In genomic region chr7:47384755-47385475, GRCh38 we compare ENCODE assay signal across 21 cellular contexts.
"Had no signal": no experiment of that assay in that cellular context is flagged by ENCODE, and none has a peak within 500 bp of the region (broad histone marks: within the 10 kb centered on the region; RNA-seq: fewer than 3 reads in every experiment).

No MANE protein-coding gene starts in this region.

- H3K4me3 Mint-ChIP-seq: activated CD4-positive, alpha-beta T cell treated with anti-CD3 and anti-CD28 coated beads for 36 hours; activated naive CD8-positive, alpha-beta T cell; stimulated activated naive CD8-positive, alpha-beta T cell treated with anti-CD3 and anti-CD28 coated beads, Interleukin-15, Interleukin-2, amounts not matched to agents 100 ng/mL and 50 ng/mL, for 24 hours; T-helper 17 cell had no signal

- H3K27ac ChIP-seq: cardiac muscle cell, esophagus muscularis mucosa, gastroesophageal sphincter, heart right ventricle, left lung, neutrophil, parathyroid adenoma, suprapubic skin had no signal

- H3K27me3 Mint-ChIP-seq: naive B cell had no signal

- DNase-seq: activated CD4-positive, alpha-beta T cell treated with anti-CD3 and anti-CD28 coated beads for 36 hours; activated CD4-positive, alpha-beta T cell treated with anti-CD3 and anti-CD28 coated beads, Interleukin-2, amount 50 U/mL, for 48 hours; dermis blood vessel endothelial cell; effector memory CD4-positive, alpha-beta T cell; heart right ventricle; left lung; mammary epithelial cell; mucosa of descending colon; naive B cell; retina; T-helper 17 cell; trophoblast cell had no signal

- H3K27ac Mint-ChIP-seq: activated CD4-positive, alpha-beta T cell treated with anti-CD3 and anti-CD28 coated beads for 36 hours; activated naive CD8-positive, alpha-beta T cell; stimulated activated naive CD8-positive, alpha-beta T cell treated with anti-CD3 and anti-CD28 coated beads, Interleukin-15, Interleukin-2, amounts not matched to agents 100 ng/mL and 50 ng/mL, for 24 hours; T-helper 17 cell had no signal

- FAIRE-seq: endothelial cell of umbilical vein had no signal

- H3K4me3 ChIP-seq: cardiac muscle cell, esophagus muscularis mucosa, gastroesophageal sphincter, heart right ventricle, left lung, mucosa of descending colon, suprapubic skin had no signal

- H3K4me1 Mint-ChIP-seq: activated CD4-positive, alpha-beta T cell treated with anti-CD3 and anti-CD28 coated beads for 36 hours; T-helper 17 cell had no signal

- H3K36me3 Mint-ChIP-seq: activated naive CD8-positive, alpha-beta T cell had no signal

- H2AFZ ChIP-seq: parathyroid adenoma had no signal

- H3K9me3 Mint-ChIP-seq: stimulated activated naive CD8-positive, alpha-beta T cell treated with anti-CD3 and anti-CD28 coated beads, Interleukin-15, Interleukin-2, amounts not matched to agents 100 ng/mL and 50 ng/mL, for 24 hours had no signal

- ATAC-seq: activated CD4-positive, alpha-beta T cell treated with anti-CD3 and anti-CD28 coated beads for 36 hours; gastroesophageal sphincter; heart right ventricle; left lung; T-helper 17 cell had no signal

- H3K27me3 ChIP-seq: cardiac muscle cell, esophagus muscularis mucosa, gastroesophageal sphincter, heart right ventricle, left lung, neutrophil, suprapubic skin had no signal

- H3K9ac ChIP-seq: parathyroid adenoma had no signal

- H3K36me3 ChIP-seq: cardiac muscle cell, esophagus muscularis mucosa, neutrophil, suprapubic skin had no signal

- H3K9me3 ChIP-seq: esophagus muscularis mucosa, gastroesophageal sphincter, left lung, mucosa of descending colon, neutrophil, suprapubic skin had no signal
